ENCODE assay signal across 20 cellular contexts in genomic region chr2:62539892-62540785, GRCh38. TPM values are rescaled to one million over a fixed set of nuclear protein-coding genes. Genes with fewer than 3 reads are reported as not detected.
DNase-seq lines count a peak whose midpoint lies in the region; ATAC-seq and TF ChIP-seq lines count a peak whose summit lies in the region.
"Had no signal": no experiment of that assay in that cellular context is flagged by ENCODE, and none has a peak within 500 bp of the region (broad histone marks: within the 10 kb centered on the region; RNA-seq: fewer than 3 reads in every experiment).

No MANE protein-coding gene starts in this region.

- H3F3A ChIP-seq in GM23248 (ENCODE audit: insufficient read depth): no peaks in the 10 kb centered on the region

- intact Hi-C loops in body of pancreas (cut with DNase I): no loop called here
- intact Hi-C loops in left colon (cut with DNase I, micrococcal nuclease): no loop called here

- no peaks in the 10 kb centered on the region for H3K36me3 ChIP-seq in GM23248 (ENCODE audit: low read depth)
- no peaks in the 10 kb centered on the region for H3K36me3 ChIP-seq in body of pancreas (replicated peaks in 1 of 2; ENCODE audit: insufficient read depth in 1 of 2, low read depth in 2 of 2)
- no peaks in the 10 kb centered on the region for H3K36me3 ChIP-seq in right atrium auricular region
- H3K36me3 ChIP-seq: thoracic aorta had no signal

- peak; percentile 12 for DNase-seq in GM23248
- DNase-seq in body of pancreas: peak in 3 of 4 donors; percentile 16 to 43 (median 38)
- DNase-seq in left colon: no peak
- peak; percentile 87 for DNase-seq in renal cortical epithelial cell (ENCODE audit: low read depth)
- no peak for DNase-seq in right atrium auricular region (ENCODE audit: low spot score)
- no peak for DNase-seq in activated CD4-positive, alpha-beta T cell treated with anti-CD3 and anti-CD28 coated beads for 48 hours
- DNase-seq: activated CD4-positive, alpha-beta T cell treated with anti-CD3 and anti-CD28 coated beads, Interleukin-2, amount 10 ng/mL, durations not matched to agents 24 days and 14 days; activated naive CD4-positive, alpha-beta T cell treated with anti-CD3 and anti-CD28 coated beads for 36 hours; activated T-cell treated with anti-CD3 and anti-CD28 coated beads, Interleukin-2, amount 50 U/mL, for 48 hours; amniotic stem cell; naive thymus-derived CD8-positive, alpha-beta T cell; NCI-H1436 treated with DMSO at 0.1 percent for 48 hours; NCI-H526; SK-N-SH; stimulated activated naive CD8-positive, alpha-beta T cell treated with anti-CD3 and anti-CD28 coated beads, Interleukin-15, Interleukin-2, amounts not matched to agents 100 U/mL and 50 U/mL, for 24 hours; T-helper 17 cell had no signal

- H4K20me1 ChIP-seq in GM23248 (ENCODE audit: insufficient read depth): no peaks in the 10 kb centered on the region

- H3K4me1 ChIP-seq in GM23248 (ENCODE audit: insufficient read depth) (0 out of 2 replicates have a peak, but pooled peaks cover 8% of the 10 kb centered on the region), body of pancreas (peaks cover 36% of the 10 kb centered on the region), right atrium auricular region (no peaks in the 10 kb centered on the region)

- WGBS in GM23248 (ENCODE audit: low coverage in 1 of 2, low lambda C conversion rate in 2 of 2, missing lambda C conversion rate in 2 of 2), 2 experiments: 92% methylated on average over 1 of the region's 1 CpG
- 13 to 29% methylated on average over 1 of the region's 1 CpG for WGBS in body of pancreas, 2 donors

- H3K9me3 ChIP-seq in GM23248 (ENCODE audit: low read depth) (no peaks in the 10 kb centered on the region), body of pancreas (no peaks in the 10 kb centered on the region), right atrium auricular region (no peaks in the 10 kb centered on the region)
- H3K9me3 ChIP-seq: SK-N-SH, thoracic aorta had no signal

- H3K79me2 ChIP-seq in GM23248 (ENCODE audit: insufficient read depth): no peaks in the 10 kb centered on the region

- H3K4me3 ChIP-seq in GM23248 (no peak overlapping the region), body of pancreas (no peak overlapping the region), right atrium auricular region (no peak overlapping the region)
- H3K4me3 ChIP-seq: coronary artery, thoracic aorta had no signal

- no peaks in the 10 kb centered on the region for H3K27me3 ChIP-seq in GM23248 (replicated peaks; ENCODE audit: insufficient read depth)
- H3K27me3 ChIP-seq in body of pancreas: no peaks in the 10 kb centered on the region
- no peaks in the 10 kb centered on the region for H3K27me3 ChIP-seq in right atrium auricular region

- in situ Hi-C loops in GM23248 (cut with MboI): no loop called here

- H3K27ac ChIP-seq in GM23248 (no peak overlapping the region), body of pancreas (peak overlapping the region in 3 of 4 donors; percentile 19 to 63 (median 57)), right atrium auricular region (no peak overlapping the region)
- H3K27ac ChIP-seq: coronary artery, KMS-11, thoracic aorta had no signal

- no peak for TF ChIP-seq POLR2A in body of pancreas (IDR thresholded peaks at IDR 0.05)

- H2AFZ ChIP-seq in GM23248: no peak overlapping the region

- H3K9ac ChIP-seq in GM23248: no peak overlapping the region
- H3K9ac ChIP-seq: KMS-11, SK-N-SH had no signal

- no peak overlapping the region for H3K4me2 ChIP-seq in GM23248 (ENCODE audit: unreplicated experiment)
- H3K4me2 ChIP-seq: KMS-11, SK-N-SH had no signal

- H3K9me2 ChIP-seq in GM23248 (ENCODE audit: insufficient read depth): no peaks in the 10 kb centered on the region
- H3K9me2 ChIP-seq: SK-N-SH had no signal

- TF ChIP-seq CTCF in body of pancreas (IDR thresholded peaks at IDR 0.05) (no peak), right atrium auricular region (IDR thresholded peaks at IDR 0.05) (no peak)

- ATAC-seq in body of pancreas (peak; percentile 82), left colon (peak; percentile 97), GM21529 (IDR thresholded peaks at IDR 0.05; ENCODE audit: unreplicated experiment) (no peak)
- ATAC-seq: naive thymus-derived CD8-positive, alpha-beta T cell; stimulated activated naive CD8-positive, alpha-beta T cell treated with anti-CD3 and anti-CD28 coated beads, Interleukin-15, Interleukin-2, amounts not matched to agents 100 U/mL and 50 U/mL, for 24 hours; T-helper 17 cell had no signal

RNA-seq across cellular contexts. Expression of gene TMEM17, which starts 34.1 kb away (rescaled TPM):
- 3.7 and 8.3 TPM in 2 replicates for total RNA-seq in GM23248 (2014; rRNA removed; shearing (Covaris generic))
- 5.7 and 6.0 TPM in 2 replicates for polyA plus RNA-seq in GM23248 (2016; fragmentation: Nextera tagmentation; extraction: Ambion mirVana)
- total RNA-seq in body of pancreas (1 to 10 TPM; 2.3 to 3.3 TPM), left colon (under 1 TPM; 0.46 to 0.84 TPM), renal cortical epithelial cell (2.4 and 5.0 TPM in 2 replicates), right atrium auricular region (1 to 10 TPM in 1 of 2 donors, under 1 TPM in 1; 0.90 to 1.2 TPM)
- total RNA-seq: naive thymus-derived CD8-positive, alpha-beta T cell; T-helper 17 cell had no signal
- polyA plus RNA-seq: naive thymus-derived CD8-positive, alpha-beta T cell had no signal

Comparison
In these comparisons a context has a peak if more than half of its experiments do, and no peak if none do; other contexts are left out.
1. DNase-seq: peak in GM23248 (single experiment), body of pancreas (3 of 4) and renal cortical epithelial cell (single experiment); none in left colon (0 of 2), right atrium auricular region (single experiment) and activated CD4-positive, alpha-beta T cell treated with anti-CD3 and anti-CD28 coated beads for 48 hours (single experiment).
2. H3K27ac ChIP-seq: peak in body of pancreas (3 of 4); none in GM23248 (single experiment) and right atrium auricular region (0 of 2).